Comparison of ENCODE assay signal across 2 cellular contexts in genomic region chr19:48673436-48674100, GRCh38.
TF ChIP-seq lines count a peak whose summit lies in the region.

No MANE protein-coding gene starts in this region.

TF ChIP-seq in IMR-90, 13 proteins besides CTCF, POLR2A, EP300 and RAD21:
- TF ChIP-seq FOS (IDR thresholded peaks at IDR 0.05; ENCODE audit: low read depth, low read length): no peak
- no peak for TF ChIP-seq ELK1 (IDR thresholded peaks at IDR 0.05; ENCODE audit: borderline replicate concordance, low read depth, low read length)
- TF ChIP-seq MXI1 (IDR thresholded peaks at IDR 0.05; ENCODE audit: borderline replicate concordance, low read depth, low read length): no peak
- TF ChIP-seq CHD1 (IDR thresholded peaks at IDR 0.05; ENCODE audit: low read depth, low read length): no peak
- no peak for TF ChIP-seq SMC3 (IDR thresholded peaks at IDR 0.05; ENCODE audit: low read depth, low read length)
- no peak for TF ChIP-seq USF2 (IDR thresholded peaks at IDR 0.05; ENCODE audit: low read depth, low read length)
- TF ChIP-seq MAZ (IDR thresholded peaks at IDR 0.05; ENCODE audit: borderline replicate concordance, low read depth, low read length): no peak
- no peak for TF ChIP-seq MAFK (IDR thresholded peaks at IDR 0.05; ENCODE audit: low read depth, low read length)
- no peak for TF ChIP-seq BHLHE40 (IDR thresholded peaks at IDR 0.05; ENCODE audit: low read depth, low read length)
- no peak for TF ChIP-seq NFE2L2 (IDR thresholded peaks at IDR 0.05; ENCODE audit: low read depth, low read length)
- no peak for TF ChIP-seq CEBPB (IDR thresholded peaks at IDR 0.05; ENCODE audit: low read depth, low read length)
- TF ChIP-seq RFX5 (IDR thresholded peaks at IDR 0.05; ENCODE audit: low read depth, low read length): no peak
- TF ChIP-seq RCOR1 (IDR thresholded peaks at IDR 0.05; ENCODE audit: insufficient replicate concordance, low read length): no peak

TF ChIP-seq in SK-N-SH treated with all-trans-retinoic acid at 6 μM for 48 hours, 23 proteins besides CTCF, POLR2A, EP300 and RAD21:
- TF ChIP-seq CSRNP3 (CRISPR knock-in tag; IDR thresholded peaks at IDR 0.05): no peak
- no peak for TF ChIP-seq ZFP30 (CRISPR knock-in tag; IDR thresholded peaks at IDR 0.05)
- TF ChIP-seq POU6F1 (CRISPR knock-in tag; IDR thresholded peaks at IDR 0.05; ENCODE audit: borderline replicate concordance, low read depth): no peak
- no peak for TF ChIP-seq ZNF70 (CRISPR knock-in tag; IDR thresholded peaks at IDR 0.05)
- TF ChIP-seq ZNF8 (CRISPR knock-in tag; IDR thresholded peaks at IDR 0.05): no peak
- no peak for TF ChIP-seq PATZ1 (CRISPR knock-in tag; IDR thresholded peaks at IDR 0.05; ENCODE audit: borderline replicate concordance)
- no peak for TF ChIP-seq OSR1 (CRISPR knock-in tag; IDR thresholded peaks at IDR 0.05)
- TF ChIP-seq TSHZ2 (CRISPR knock-in tag; IDR thresholded peaks at IDR 0.05): no peak
- TF ChIP-seq ZNF565 (CRISPR knock-in tag; conservative IDR thresholded peaks at IDR 0.05; ENCODE audit: low read depth): no peak
- no peak for TF ChIP-seq TOX (CRISPR knock-in tag; IDR thresholded peaks at IDR 0.05; ENCODE audit: borderline replicate concordance)
- no peak for TF ChIP-seq ZC3H10 (CRISPR knock-in tag; IDR thresholded peaks at IDR 0.05)
- no peak for TF ChIP-seq TCF4 (CRISPR knock-in tag; IDR thresholded peaks at IDR 0.05; ENCODE audit: borderline replicate concordance)
- no peak for TF ChIP-seq ZFP3 (CRISPR knock-in tag; IDR thresholded peaks at IDR 0.05)
- TF ChIP-seq SNAI2 (CRISPR knock-in tag; IDR thresholded peaks at IDR 0.05): no peak
- TF ChIP-seq ESRRG (CRISPR knock-in tag; IDR thresholded peaks at IDR 0.05): no peak
- no peak for TF ChIP-seq GLIS3 (CRISPR knock-in tag; IDR thresholded peaks at IDR 0.05)
- TF ChIP-seq PPARA (CRISPR knock-in tag; IDR thresholded peaks at IDR 0.05; ENCODE audit: borderline replicate concordance): no peak
- no peak for TF ChIP-seq BACH2 (CRISPR knock-in tag; IDR thresholded peaks at IDR 0.05; ENCODE audit: borderline replicate concordance)
- TF ChIP-seq ARNTL (CRISPR knock-in tag; IDR thresholded peaks at IDR 0.05; ENCODE audit: borderline replicate concordance, low read depth): no peak
- no peak for TF ChIP-seq ISL1 (CRISPR knock-in tag; IDR thresholded peaks at IDR 0.05)
